In genomic region chr19:38929929-38930775, GRCh38 we compare ENCODE assay signal across 1 cellular context.
TF ChIP-seq lines count a peak whose summit lies in the region.

TSS of gene SARS2 (minus strand) at chr19:38930763. CDS start at chr19:38930736, 27 bp downstream.

TF ChIP-seq in HEK293, 187 proteins besides CTCF, POLR2A, EP300 and RAD21 (continued from another document):
- TF ChIP-seq ZBTB26 (tag by site-specific recombination; optimal IDR thresholded peaks at IDR 0.05) (peak; percentile 52), PBX3 (CRISPR knock-in tag; IDR thresholded peaks at IDR 0.05) (peak; percentile 63; the same call in 1 of the 2 replicates), PATZ1 (tag by site-specific recombination; IDR thresholded peaks at IDR 0.05) (peak; percentile 89), ZBTB1 (tag by site-specific recombination; IDR thresholded peaks at IDR 0.05) (no peak), YY1 (tag by site-specific recombination; IDR thresholded peaks at IDR 0.05) (peak; percentile 99), ZBTB44 (tag by site-specific recombination; IDR thresholded peaks at IDR 0.05) (no peak; the same call in 1 of the 2 replicates), ZNF529 (tag by site-specific recombination; IDR thresholded peaks at IDR 0.05; ENCODE audit: insufficient replicate concordance) (no peak), ZNF366 (tag by site-specific recombination; conservative IDR thresholded peaks at IDR 0.05) (peak; percentile 39; the same call in 1 of the 2 replicates), ZNF37A (tag by site-specific recombination; IDR thresholded peaks at IDR 0.05) (no peak), ZNF248 (tag by site-specific recombination; IDR thresholded peaks at IDR 0.05) (no peak), ZFP41 (tag by site-specific recombination; IDR thresholded peaks at IDR 0.05; ENCODE audit: borderline replicate concordance) (no peak), TCF7L2 (IDR thresholded peaks at IDR 0.05; ENCODE audit: borderline replicate concordance, low read depth, low read length) (no peak), MEIS1 (CRISPR knock-in tag; IDR thresholded peaks at IDR 0.05; ENCODE audit: borderline replicate concordance) (no peak), ZFHX2 (tag by site-specific recombination; conservative IDR thresholded peaks at IDR 0.05) (peak; percentile 38), KLF16 (tag by site-specific recombination; IDR thresholded peaks at IDR 0.05) (peak; percentile 71; the same call in 1 of the 2 replicates), ZNF488 (tag by site-specific recombination; IDR thresholded peaks at IDR 0.05) (no peak), ZNF837 (tag by site-specific recombination; IDR thresholded peaks at IDR 0.05) (no peak), ZFP3 (tag by site-specific recombination; IDR thresholded peaks at IDR 0.05; ENCODE audit: low read depth) (no peak), ZNF169 (tag by site-specific recombination; IDR thresholded peaks at IDR 0.05) (no peak), ZNF830 (tag by site-specific recombination; IDR thresholded peaks at IDR 0.05; ENCODE audit: low read depth) (no peak), ZNF148 (tag by site-specific recombination; IDR thresholded peaks at IDR 0.05; ENCODE audit: borderline replicate concordance) (no peak), KLF9 (tag by site-specific recombination; IDR thresholded peaks at IDR 0.05; ENCODE audit: low read depth) (0 out of 2 replicates have a peak, but pooled peaks have one; percentile 55), FEZF1 (tag by site-specific recombination; IDR thresholded peaks at IDR 0.05) (no peak), ZNF785 (tag by site-specific recombination; IDR thresholded peaks at IDR 0.05) (no peak; the same call in none of the 2 replicates), ZNF677 (tag by site-specific recombination; IDR thresholded peaks at IDR 0.05) (no peak), ZFP37 (tag by site-specific recombination; IDR thresholded peaks at IDR 0.05) (peak; percentile 98), TSHZ1 (tag by site-specific recombination; IDR thresholded peaks at IDR 0.05; ENCODE audit: borderline replicate concordance) (peak; percentile 55; the same call in 1 of the 2 replicates), ZNF670 (tag by site-specific recombination; IDR thresholded peaks at IDR 0.05; ENCODE audit: low read depth) (no peak), ZNF266 (tag by site-specific recombination; IDR thresholded peaks at IDR 0.05; ENCODE audit: low read depth) (no peak), ZNF624 (tag by site-specific recombination; IDR thresholded peaks at IDR 0.05) (no peak), ZNF768 (tag by site-specific recombination; IDR thresholded peaks at IDR 0.05) (no peak), ZNF394 (tag by site-specific recombination; IDR thresholded peaks at IDR 0.05; ENCODE audit: borderline replicate concordance) (peak; percentile 58; the same call in 1 of the 2 replicates), ZNF302 (tag by site-specific recombination; IDR thresholded peaks at IDR 0.05; ENCODE audit: low read depth) (no peak), ZNF274 (IDR thresholded peaks at IDR 0.05; ENCODE audit: low read length) (no peak), ZNF274 (tag by site-specific recombination; IDR thresholded peaks at IDR 0.05; ENCODE audit: borderline replicate concordance) (no peak), ZNF2 (tag by site-specific recombination; IDR thresholded peaks at IDR 0.05) (peak; percentile 99), ZNF292 (tag by site-specific recombination; IDR thresholded peaks at IDR 0.05; ENCODE audit: borderline replicate concordance, low read depth) (no peak), ZNF639 (tag by site-specific recombination; IDR thresholded peaks at IDR 0.05) (peak; percentile 92), PRDM1 (tag by site-specific recombination; IDR thresholded peaks at IDR 0.05) (no peak), ZNF324 (tag by site-specific recombination; IDR thresholded peaks at IDR 0.05) (peak; percentile 91)
